ENCODE assay signal across 8 cellular contexts in genomic region chr19:47600246-47601179, GRCh38. TPM values are rescaled to one million over a fixed set of nuclear protein-coding genes. Genes with fewer than 3 reads are reported as not detected.
A peak's percentile ranks its signal among the peaks of the same experiment; 100 is the strongest.
DNase-seq lines count a peak whose midpoint lies in the region; ATAC-seq and TF ChIP-seq lines count a peak whose summit lies in the region.

No MANE protein-coding gene starts in this region.

- peak; percentile 97 for ATAC-seq in gastroesophageal sphincter

- TF ChIP-seq CTCF in HFF-Myc (IDR thresholded peaks at IDR 0.05; ENCODE audit: low read depth, low read length, missing control alignments) (no peak), gastroesophageal sphincter (IDR thresholded peaks at IDR 0.05) (peak in 1 of 4 experiments; percentile 9), neutrophil (IDR thresholded peaks at IDR 0.05) (peak; percentile 46)

- H3K27me3 ChIP-seq in SJSA1 (replicated peaks): no peaks in the 10 kb centered on the region
- no peaks in the 10 kb centered on the region for H3K27me3 ChIP-seq in gastroesophageal sphincter
- peaks cover 65% of the 10 kb centered on the region for H3K27me3 ChIP-seq in neutrophil

- peak overlapping the region; percentile 85 for H3K4me3 Mint-ChIP-seq in activated naive CD4-positive, alpha-beta T cell treated with anti-CD3 and anti-CD28 coated beads for 36 hours

- H3K27ac Mint-ChIP-seq in activated naive CD4-positive, alpha-beta T cell treated with anti-CD3 and anti-CD28 coated beads for 36 hours: peak overlapping the region; percentile 88

- CTCF ChIA-PET in activated naive CD4-positive, alpha-beta T cell treated with anti-CD3 and anti-CD28 coated beads for 36 hours (lab: Charles Lee): interaction anchor here (1.0 to 1.5 kb wide), 3 partner anchors 26 to 251 kb away, joined by 3 to 4 read pairs (median 3); partner anchors contain the start of gene DHX34

- H3K9me3 ChIP-seq in SJSA1 (replicated peaks) (no peaks in the 10 kb centered on the region), gastroesophageal sphincter (no peaks in the 10 kb centered on the region), neutrophil (no peaks in the 10 kb centered on the region)

- H3K4me3 ChIP-seq in HFF-Myc (replicated peaks; ENCODE audit: low read depth, low read length): peak overlapping the region; percentile 51
- H3K4me3 ChIP-seq in SJSA1: peak overlapping the region; percentile 43
- H3K4me3 ChIP-seq in gastroesophageal sphincter: peak overlapping the region; percentile 41 to 63
- peak overlapping the region; percentile 58 to 70 for H3K4me3 ChIP-seq in neutrophil (ENCODE audit: low read depth in 1 of 2, low read length in 1 of 2)

- H3K9me3 Mint-ChIP-seq in activated naive CD4-positive, alpha-beta T cell treated with anti-CD3 and anti-CD28 coated beads for 36 hours: no peaks in the 10 kb centered on the region

- H3K4me1 Mint-ChIP-seq in activated naive CD4-positive, alpha-beta T cell treated with anti-CD3 and anti-CD28 coated beads for 36 hours (ENCODE audit: low read depth): peaks cover 17% of the 10 kb centered on the region

- intact Hi-C loops in activated naive CD4-positive, alpha-beta T cell treated with anti-CD3 and anti-CD28 coated beads for 36 hours (cut with micrococcal nuclease): loop anchor here (1.0 to 10.0 kb wide), 6 partner anchors 8 to 724 kb away; partner anchors contain the start of genes CARD8, EMP3, NAPA and SELENOW

- H3K4me1 ChIP-seq in SJSA1 (replicated peaks) (peaks cover 14% of the 10 kb centered on the region), gastroesophageal sphincter (peaks cover 0 to 29% (median 8%) of the 10 kb centered on the region in 3 donors), neutrophil (ENCODE audit: control insufficient read depth in 1 of 2, insufficient read depth in 1 of 2, low read depth in 1 of 2, low read length in 1 of 2) (peaks cover 34 to 36% of the 10 kb centered on the region in 2 experiments)

- peak; percentile 80 for TF ChIP-seq POLR2A in gastroesophageal sphincter (IDR thresholded peaks at IDR 0.05)

- no peak for TF ChIP-seq EP300 in gastroesophageal sphincter (IDR thresholded peaks at IDR 0.05)

- no peaks in the 10 kb centered on the region for H3K36me3 Mint-ChIP-seq in activated naive CD4-positive, alpha-beta T cell treated with anti-CD3 and anti-CD28 coated beads for 36 hours (ENCODE audit: low read depth)

- WGBS in gastroesophageal sphincter (ENCODE audit: low coverage in 1 of 2), 2 donors: 2 to 10% methylated on average over 9 to 15 of the region's 77 CpGs

- no peaks in the 10 kb centered on the region for H3K36me3 ChIP-seq in SJSA1
- H3K36me3 ChIP-seq in gastroesophageal sphincter: no peaks in the 10 kb centered on the region
- H3K36me3 ChIP-seq in neutrophil: no peaks in the 10 kb centered on the region

- H3K27ac ChIP-seq in SJSA1: peak overlapping the region; percentile 71
- H3K27ac ChIP-seq in gastroesophageal sphincter: peak overlapping the region; percentile 80 to 94 (median 90)
- H3K27ac ChIP-seq in neutrophil: peak overlapping the region; percentile 85
- peak overlapping the region; percentile 72 for H3K27ac ChIP-seq in substantia nigra (ENCODE audit: low read depth, low read length, poor library complexity, severe bottlenecking)

- DNase-seq in GM04503 (ENCODE audit: low read depth): peak; percentile 92
- peak; percentile 95 for DNase-seq in HFF-Myc (ENCODE audit: extremely low read depth, low read depth)
- peak; percentile 100 for DNase-seq in MV-4-11 (lab: John Stamatoyannopoulos, UW)
- peak; percentile 99 to 100 for DNase-seq in SJSA1 (ENCODE audit: low read depth in 1 of 2, low spot score in 2 of 2)
- DNase-seq in activated naive CD4-positive, alpha-beta T cell treated with anti-CD3 and anti-CD28 coated beads for 36 hours: peak; percentile 100
- peak; percentile 91 to 100 (median 99) for DNase-seq in substantia nigra (lab: John Stamatoyannopoulos, UW)

- H3K27me3 Mint-ChIP-seq in activated naive CD4-positive, alpha-beta T cell treated with anti-CD3 and anti-CD28 coated beads for 36 hours (ENCODE audit: low read depth): no peaks in the 10 kb centered on the region

RNA-seq across cellular contexts. Expression of gene BICRA, which starts 8.4 kb away (rescaled TPM):
- 0.66 and 3.5 TPM in 2 replicates for total RNA-seq in SJSA1 (2014; rRNA removed; shearing (Covaris generic))
- 10 to 100 TPM; 11.2 to 12.5 TPM for total RNA-seq in activated naive CD4-positive, alpha-beta T cell treated with anti-CD3 and anti-CD28 coated beads for 36 hours
- total RNA-seq in gastroesophageal sphincter: 10 to 100 TPM in 2 of 4 donors, 1 to 10 TPM in 2; 6.5 to 29.1 (median 11.5) TPM

RNA-seq across cellular contexts. Expression of gene ZNF541, which starts 27.6 kb away (rescaled TPM):
- not detected in 2 replicates for total RNA-seq in SJSA1 (2014; rRNA removed; shearing (Covaris generic))
- under 1 TPM; 0.33 to 0.44 TPM for total RNA-seq in activated naive CD4-positive, alpha-beta T cell treated with anti-CD3 and anti-CD28 coated beads for 36 hours
- total RNA-seq in gastroesophageal sphincter: under 1 TPM in 1 of 4 donors, not detected in 3; 0.05 TPM

Comparison
In these comparisons a context has a peak if more than half of its experiments do, and no peak if none do; other contexts are left out.
1. Peak in every context shown above with its lines: DNase-seq, ATAC-seq, H3K4me3 ChIP-seq and H3K27ac ChIP-seq.